ENCODE assay signal across 17 cellular contexts in genomic region chr4:152164561-152164960, GRCh38.
"Had no signal": no experiment of that assay in that cellular context is flagged by ENCODE, and none has a peak within 500 bp of the region (broad histone marks: within the 10 kb centered on the region; RNA-seq: fewer than 3 reads in every experiment).

No MANE protein-coding gene starts in this region.

- H3K36me3 ChIP-seq: breast epithelium, left ventricle myocardium inferior, pancreas, sigmoid colon, spleen, thyroid gland, uterus had no signal

- DNase-seq: activated CD4-positive, alpha-beta T cell treated with anti-CD3 and anti-CD28 coated beads, Interleukin-2, amount 10 ng/mL, durations not matched to agents 7 days and 5 days; activated CD8-positive, alpha-beta memory T cell treated with anti-CD3 and anti-CD28 coated beads for 24 hours; activated naive CD4-positive, alpha-beta T cell; aorta; effector memory CD4-positive, alpha-beta T cell; left ventricle myocardium inferior; naive thymus-derived CD8-positive, alpha-beta T cell; pancreas; sigmoid colon; spleen; stimulated activated CD4-positive, alpha-beta T cell treated with anti-CD3 and anti-CD28 coated beads, Interleukin-1b, Interleukin-23, amount 100 ng/mL, for 48 hours; thyroid gland; uterus had no signal

- H3K27me3 ChIP-seq: breast epithelium, pancreas, sigmoid colon, thyroid gland, uterus had no signal

- H3K27me3 Mint-ChIP-seq: naive thymus-derived CD8-positive, alpha-beta T cell had no signal

- H3K27ac Mint-ChIP-seq: activated CD4-positive, alpha-beta T cell treated with anti-CD3 and anti-CD28 coated beads, Interleukin-2, amount 10 ng/mL, durations not matched to agents 7 days and 5 days; dendritic cell treated with granulocyte-macrophage colony-stimulating factor and Interleukin-4, amounts not matched to agents 40 ng/mL and 50 ng/mL, for 4 days; memory B cell; naive thymus-derived CD8-positive, alpha-beta T cell had no signal

- H3K9me3 Mint-ChIP-seq: activated CD4-positive, alpha-beta T cell treated with anti-CD3 and anti-CD28 coated beads, Interleukin-2, amount 10 ng/mL, durations not matched to agents 7 days and 5 days; dendritic cell treated with granulocyte-macrophage colony-stimulating factor and Interleukin-4, amounts not matched to agents 40 ng/mL and 50 ng/mL, for 4 days; memory B cell; naive thymus-derived CD8-positive, alpha-beta T cell had no signal

- H3K27ac ChIP-seq: breast epithelium, epithelial cell of prostate, left ventricle myocardium inferior, pancreas, sigmoid colon, spleen, thyroid gland, uterus had no signal

- H3K36me3 Mint-ChIP-seq: memory B cell had no signal

- H3K4me1 Mint-ChIP-seq: activated CD4-positive, alpha-beta T cell treated with anti-CD3 and anti-CD28 coated beads, Interleukin-2, amount 10 ng/mL, durations not matched to agents 7 days and 5 days had no signal

- ATAC-seq: naive thymus-derived CD8-positive, alpha-beta T cell; pancreas had no signal

- H3K4me1 ChIP-seq: breast epithelium, pancreas, spleen, thyroid gland, uterus had no signal

- FAIRE-seq: pancreas had no signal

- H3K4me3 Mint-ChIP-seq: activated CD4-positive, alpha-beta T cell treated with anti-CD3 and anti-CD28 coated beads, Interleukin-2, amount 10 ng/mL, durations not matched to agents 7 days and 5 days; dendritic cell treated with granulocyte-macrophage colony-stimulating factor and Interleukin-4, amounts not matched to agents 40 ng/mL and 50 ng/mL, for 4 days; memory B cell; naive thymus-derived CD8-positive, alpha-beta T cell had no signal

- H3K9me3 ChIP-seq: breast epithelium, left ventricle myocardium inferior, pancreas, sigmoid colon, spleen, thyroid gland, uterus had no signal

- H3K4me3 ChIP-seq: breast epithelium, left ventricle myocardium inferior, pancreas, sigmoid colon, spleen, thyroid gland, uterus had no signal
